In the genomic region with DNA sequence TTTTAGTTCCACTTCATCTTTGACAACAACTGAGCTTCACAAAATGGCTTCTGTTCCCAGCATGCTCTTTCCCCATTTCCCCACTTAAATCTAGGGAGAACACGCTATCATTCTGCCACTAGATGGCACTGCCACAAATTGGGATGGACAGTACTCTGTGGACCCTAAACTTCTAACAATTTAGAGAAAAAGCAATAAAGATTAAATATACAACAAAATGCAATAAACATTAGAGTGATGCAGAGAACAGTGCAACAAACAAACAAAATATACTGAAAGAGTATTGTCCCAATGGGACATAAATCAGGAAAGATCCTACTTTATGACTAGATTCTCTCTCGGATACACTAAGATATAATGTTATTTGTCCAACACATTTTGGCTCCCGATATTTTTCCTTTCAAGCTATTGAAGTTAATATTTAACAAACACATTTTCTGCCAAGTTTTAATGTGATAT, we compare ENCODE assay signal across 8 cellular contexts.
DNase-seq lines count a peak whose midpoint lies in the region; ATAC-seq, FAIRE-seq and TF ChIP-seq lines count a peak whose summit lies in the region.

No MANE protein-coding gene starts in this region.

- H3K4me1 ChIP-seq in thyroid gland, result peaks cover 0 to 2% of the 10 kb centered on the region in 2 donors

- peak; percentile 16 for DNase-seq in NCI-H748 (lab: John Stamatoyannopoulos, UW; ENCODE audit: unreplicated experiment)
- no peak for DNase-seq in NCI-H748 treated with DMSO at 0.1 percent for 48 hours (lab: John Stamatoyannopoulos, UW)
- DNase-seq in H54 (ENCODE audit: insufficient read length, low spot score), result peak; percentile 15
- DNase-seq in NCI-H226, result peak; percentile 31
- peak; percentile 70 for DNase-seq in astrocyte of the spinal cord (ENCODE audit: low read depth, low spot score)
- DNase-seq in left colon, result peak in 1 of 2 donors; percentile 11
- peak in 1 of 2 donors; percentile 15 for DNase-seq in thyroid gland

- H3K9me3 ChIP-seq in thyroid gland, result no peaks in the 10 kb centered on the region

- intact Hi-C loops in left colon (cut with DNase I, micrococcal nuclease), result no loop called here
- intact Hi-C loops in thyroid gland (cut with DNase I), result no loop called here

- no peak overlapping the region for H3K4me3 ChIP-seq in astrocyte of the spinal cord (ENCODE audit: low read depth, low read length)
- H3K4me3 ChIP-seq in thyroid gland (replicated peaks in 1 of 3), result no peak overlapping the region

- TF ChIP-seq POLR2A in H54 (IDR thresholded peaks at IDR 0.05; ENCODE audit: low read depth, low read length), result no peak
- no peak for TF ChIP-seq POLR2A in thyroid gland (IDR thresholded peaks at IDR 0.05)

- H3K27ac ChIP-seq in thyroid gland, result no peak overlapping the region

- FAIRE-seq in H54 (lab: Jason Lieb, UNC), result peak; percentile 90

- H3K36me3 ChIP-seq in thyroid gland, result no peaks in the 10 kb centered on the region

- peak; percentile 72 for ATAC-seq in left colon
- no peak for ATAC-seq in GM21515 (IDR thresholded peaks at IDR 0.05; ENCODE audit: unreplicated experiment)

- 66 to 74% methylated on average over 3 of the region's 3 CpGs for WGBS in thyroid gland, 2 donors

- H3K27me3 ChIP-seq in thyroid gland, result no peaks in the 10 kb centered on the region

- TF ChIP-seq CTCF in astrocyte of the spinal cord (IDR thresholded peaks at IDR 0.05; ENCODE audit: low read depth, low read length) (peak; percentile 76), thyroid gland (IDR thresholded peaks at IDR 0.05) (peak in 4 of 6 experiments; percentile 42 to 55 (median 46))

- in situ Hi-C loops in astrocyte of the spinal cord (cut with HindIII; ENCODE audit: low sequenced_read_pairs), result no loop called here
